Comparison of ENCODE assay signal across 23 cellular contexts in genomic region chr19:8214802-8215201, GRCh38. TPM values are rescaled to one million over a fixed set of nuclear protein-coding genes. Genes with fewer than 3 reads are reported as not detected.
DNase-seq lines count a peak whose midpoint lies in the region; ATAC-seq and TF ChIP-seq lines count a peak whose summit lies in the region.
"Had no signal": no experiment of that assay in that cellular context is flagged by ENCODE, and none has a peak within 500 bp of the region (broad histone marks: within the 10 kb centered on the region; RNA-seq: fewer than 3 reads in every experiment).

No MANE protein-coding gene starts in this region.

- no peaks in the 10 kb centered on the region for H3K4me1 ChIP-seq in HEK293 (ENCODE audit: control insufficient read depth, insufficient read depth, low read length)
- H3K4me1 ChIP-seq: prostate gland had no signal

- peak overlapping the region; percentile 76 for H3K27ac Mint-ChIP-seq in activated T-helper 17 cell treated with anti-CD3 and anti-CD28 coated beads, Interleukin-2, amount 50 U/mL, for 72 hours
- peak overlapping the region; percentile 27 for H3K27ac Mint-ChIP-seq in neural crest cell (ENCODE audit: unreplicated experiment)
- no peak overlapping the region for H3K27ac Mint-ChIP-seq in mesothelial cell of epicardium
- H3K27ac Mint-ChIP-seq: neural progenitor cell had no signal

- H3K36me3 Mint-ChIP-seq in activated T-helper 17 cell treated with anti-CD3 and anti-CD28 coated beads, Interleukin-2, amount 50 U/mL, for 72 hours (ENCODE audit: low read depth) = peaks cover 55% of the 10 kb centered on the region
- H3K36me3 Mint-ChIP-seq in neural crest cell (ENCODE audit: low read depth) (no peaks in the 10 kb centered on the region), mesothelial cell of epicardium (peaks cover 23% of the 10 kb centered on the region)

- H3K4me3 ChIP-seq in HEK293 (ENCODE audit: low read depth, low read length) (no peak overlapping the region), foreskin fibroblast (ENCODE audit: low read depth in 1 of 2, low read length in 2 of 2) (no peak overlapping the region)
- H3K4me3 ChIP-seq: breast epithelium, heart left ventricle, neural progenitor cell, prostate gland had no signal

- no peak for TF ChIP-seq CTCF in HEK293 (tag by site-specific recombination; IDR thresholded peaks at IDR 0.05)
- TF ChIP-seq CTCF in neural crest cell (conservative IDR thresholded peaks at IDR 0.05) = no peak
- TF ChIP-seq CTCF in mesothelial cell of epicardium (IDR thresholded peaks at IDR 0.05; ENCODE audit: unreplicated experiment) = no peak
- no peak for TF ChIP-seq CTCF in foreskin fibroblast (IDR thresholded peaks at IDR 0.05; ENCODE audit: low read depth, low read length)

- H3K27ac ChIP-seq in HEK293 (ENCODE audit: extremely low read depth, low read depth, low read length) = no peak overlapping the region
- H3K27ac ChIP-seq: breast epithelium, heart left ventricle, neural progenitor cell, prostate gland had no signal

- H3K9me3 Mint-ChIP-seq in activated T-helper 17 cell treated with anti-CD3 and anti-CD28 coated beads, Interleukin-2, amount 50 U/mL, for 72 hours = no peaks in the 10 kb centered on the region
- H3K9me3 Mint-ChIP-seq in neural crest cell (no peaks in the 10 kb centered on the region), mesothelial cell of epicardium (no peaks in the 10 kb centered on the region)
- H3K9me3 Mint-ChIP-seq: neural progenitor cell, type B pancreatic cell had no signal

- no peaks in the 10 kb centered on the region for H3K27me3 Mint-ChIP-seq in activated T-helper 17 cell treated with anti-CD3 and anti-CD28 coated beads, Interleukin-2, amount 50 U/mL, for 72 hours
- peaks cover 4% of the 10 kb centered on the region for H3K27me3 Mint-ChIP-seq in neural crest cell (ENCODE audit: low read depth)
- no peaks in the 10 kb centered on the region for H3K27me3 Mint-ChIP-seq in mesothelial cell of epicardium (ENCODE audit: low read depth)
- H3K27me3 Mint-ChIP-seq: type B pancreatic cell had no signal

- POLR2A ChIA-PET in HEK293 (lab: Yijun Ruan, JAX) = no interaction called here

- DNase-seq in CMK (ENCODE audit: low read depth) (peak; percentile 74), neural crest cell (ENCODE audit: low read depth, low spot score) (no peak), cerebellar cortex (ENCODE audit: low spot score) (no peak), mesothelial cell of epicardium (ENCODE audit: low spot score in 2 of 2, unreplicated experiment in 2 of 2) (no peak), foreskin fibroblast (no peak)
- no peak for DNase-seq in stimulated activated CD4-positive, alpha-beta T cell treated with anti-CD3 and anti-CD28 coated beads, Interleukin-12 subunit alpha, Interleukin-12 subunit beta, amount 100 ng/mL, for 4 hours
- DNase-seq: activated CD8-positive, alpha-beta memory T cell treated with anti-CD3 and anti-CD28 coated beads, Interleukin-2, amount 50 U/mL, for 48 hours; activated gamma-delta T cell; DMS79; NCI-H1092 treated with DMSO at 0.1 percent for 48 hours; NCI-H2081 treated with DMSO at 0.1 percent for 48 hours; PC-3; SHP77; stimulated activated naive CD8-positive, alpha-beta T cell treated with anti-CD3 and anti-CD28 coated beads, Interleukin-15, Interleukin-2, amounts not matched to agents 100 U/mL and 50 U/mL, for 24 hours had no signal

- no peaks in the 10 kb centered on the region for H3K9me3 ChIP-seq in HEK293 (ENCODE audit: control insufficient read depth, insufficient read depth, low read depth, low read length)
- H3K9me3 ChIP-seq: breast epithelium, heart left ventricle, prostate gland had no signal

- CTCF ChIA-PET in HEK293 (lab: Yijun Ruan, JAX) = no interaction called here

- H3K36me3 ChIP-seq in HEK293 (ENCODE audit: control insufficient read depth in 2 of 2, insufficient read depth in 1 of 2, low read length in 2 of 2) = peaks cover 0 to 6% of the 10 kb centered on the region in 2 experiments; a peak in 1 of 3 replicates
- H3K36me3 ChIP-seq: breast epithelium, neural progenitor cell, prostate gland had no signal

- H3K4me1 Mint-ChIP-seq in activated T-helper 17 cell treated with anti-CD3 and anti-CD28 coated beads, Interleukin-2, amount 50 U/mL, for 72 hours = peaks cover 31% of the 10 kb centered on the region
- H3K4me1 Mint-ChIP-seq in neural crest cell (peaks cover 18% of the 10 kb centered on the region), mesothelial cell of epicardium (peaks cover 19% of the 10 kb centered on the region)

- H3K4me3 Mint-ChIP-seq in activated T-helper 17 cell treated with anti-CD3 and anti-CD28 coated beads, Interleukin-2, amount 50 U/mL, for 72 hours = no peak overlapping the region
- no peak overlapping the region for H3K4me3 Mint-ChIP-seq in neural crest cell
- H3K4me3 Mint-ChIP-seq in mesothelial cell of epicardium = no peak overlapping the region
- H3K4me3 Mint-ChIP-seq: neural progenitor cell, type B pancreatic cell had no signal

- no peak for ATAC-seq in activated T-helper 17 cell treated with anti-CD3 and anti-CD28 coated beads, Interleukin-2, amount 50 U/mL, for 72 hours (replicated peaks)
- ATAC-seq: left lobe of liver; PC-3; stimulated activated naive CD8-positive, alpha-beta T cell treated with anti-CD3 and anti-CD28 coated beads, Interleukin-15, Interleukin-2, amounts not matched to agents 100 U/mL and 50 U/mL, for 24 hours had no signal

TF ChIP-seq in HEK293, 187 proteins besides CTCF, POLR2A, EP300 and RAD21:
- TF ChIP-seq ZFHX2 (tag by site-specific recombination; conservative IDR thresholded peaks at IDR 0.05) = peak; percentile 93
- TF ChIP-seq ZNF341 (tag by site-specific recombination; IDR thresholded peaks at IDR 0.05; ENCODE audit: low read depth) = peak; percentile 46; the same call in 1 of the 2 replicates
- TF ChIP-seq ZNF785 (tag by site-specific recombination; IDR thresholded peaks at IDR 0.05) = no peak
- peak; percentile 63; the same call in 1 of the 2 replicates for TF ChIP-seq ZNF513 (tag by site-specific recombination; IDR thresholded peaks at IDR 0.05)
- no peak for TF ChIP-seq ZNF529 (tag by site-specific recombination; IDR thresholded peaks at IDR 0.05; ENCODE audit: insufficient replicate concordance)
- TF ChIP-seq EGR2 (tag by site-specific recombination; IDR thresholded peaks at IDR 0.05; ENCODE audit: low read depth) = peak; percentile 98
- no peak for TF ChIP-seq ZNF555 (tag by site-specific recombination; conservative IDR thresholded peaks at IDR 0.05)
- TF ChIP-seq ZNF26 (tag by site-specific recombination; IDR thresholded peaks at IDR 0.05) = no peak
- TF ChIP-seq ZNF398 (tag by site-specific recombination; IDR thresholded peaks at IDR 0.05) = peak; percentile 85
- TF ChIP-seq ZNF366 (tag by site-specific recombination; conservative IDR thresholded peaks at IDR 0.05) = peak; percentile 47; the same call in 1 of the 2 replicates

RNA-seq across cellular contexts. Expression of gene CERS4, which starts 5.6 kb away (rescaled TPM):
- total RNA-seq in activated T-helper 17 cell treated with anti-CD3 and anti-CD28 coated beads, Interleukin-2, amount 50 U/mL, for 72 hours = 10 to 100 TPM; 14.7 to 33.0 TPM
- total RNA-seq in neural crest cell (30.0 and 31.3 TPM in 2 replicates), mesothelial cell of epicardium (60.1 to 72.7 TPM (median 67.0 TPM) in 3 replicates)
- total RNA-seq: LHCN-M2 had no signal
